Comparison of ENCODE assay signal across 1 cellular context in genomic region chr6:116247285-116247684, GRCh38.
A peak's percentile ranks its signal among the peaks of the same experiment; 100 is the strongest.
TF ChIP-seq lines count a peak whose summit lies in the region.

No MANE protein-coding gene starts in this region.

TF ChIP-seq in liver, 16 proteins besides CTCF, POLR2A, EP300 and RAD21 (continued from another document):
- TF ChIP-seq REST (IDR thresholded peaks at IDR 0.05): peak; percentile 68
- peak; percentile 28 for TF ChIP-seq ZBTB33 (IDR thresholded peaks at IDR 0.05)
- peak; percentile 38 for TF ChIP-seq YY1 (IDR thresholded peaks at IDR 0.05)
- TF ChIP-seq HNF4A (conservative IDR thresholded peaks at IDR 0.05): peak; percentile 47 to 64
- TF ChIP-seq NR2F2 (IDR thresholded peaks at IDR 0.05): no peak
